In the genomic region with DNA sequence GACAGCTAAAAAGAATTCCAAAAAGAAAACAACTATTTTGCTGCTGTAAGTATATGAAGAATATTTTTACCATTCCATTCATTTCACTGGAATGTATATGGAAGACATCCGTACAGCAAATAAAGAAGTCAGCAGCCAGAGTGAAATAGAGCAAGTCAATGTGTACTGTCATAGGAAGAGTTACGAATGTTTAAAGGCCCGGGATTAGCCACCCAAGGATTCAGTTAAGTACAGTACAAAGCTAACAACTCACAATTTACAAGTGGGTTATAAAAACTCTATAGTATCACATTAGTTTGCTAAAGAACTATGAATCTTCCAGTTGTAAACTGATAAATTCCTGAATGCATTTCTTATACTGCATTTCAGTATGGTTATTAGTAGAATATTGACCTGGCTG, we compare ENCODE assay signal across 25 cellular contexts. TPM values are rescaled to one million over a fixed set of nuclear protein-coding genes. Genes with fewer than 3 reads are reported as not detected.
A peak's percentile ranks its signal among the peaks of the same experiment; 100 is the strongest.
DNase-seq lines count a peak whose midpoint lies in the region; ATAC-seq, FAIRE-seq and TF ChIP-seq lines count a peak whose summit lies in the region.
"Had no signal": no experiment of that assay in that cellular context is flagged by ENCODE, and none has a peak within 500 bp of the region (broad histone marks: within the 10 kb centered on the region; RNA-seq: fewer than 3 reads in every experiment).

No MANE protein-coding gene starts in this region.

- 65% methylated on average over 3 of the region's 3 CpGs for WGBS in prostate gland

- no peak overlapping the region for H2AFZ ChIP-seq in PC-3 (ENCODE audit: low read length)
- H2AFZ ChIP-seq: GM23248 had no signal

- H3K79me2 ChIP-seq in PC-3 (ENCODE audit: low read length), result no peaks in the 10 kb centered on the region

- CTCF ChIA-PET in PC-3 (lab: Charles Lee), result no interaction called here

- peak; percentile 30 for FAIRE-seq in H54 (lab: Jason Lieb, UNC)
- FAIRE-seq in colon (lab: Jason Lieb, UNC), result peak; percentile 57
- FAIRE-seq: A549, GM12892, HepG2 had no signal

- ATAC-seq in PC-3 (no peak), mucosa of descending colon (peak; percentile 65)
- ATAC-seq: A549, HepG2 had no signal

- H3K36me3 ChIP-seq in PC-3 (ENCODE audit: low read depth, low read length), result peaks cover 7% of the 10 kb centered on the region; the same call in 1 of the 2 replicates
- no peaks in the 10 kb centered on the region for H3K36me3 ChIP-seq in mucosa of descending colon (ENCODE audit: low read depth)
- H3K36me3 ChIP-seq in prostate gland, result no peaks in the 10 kb centered on the region
- H3K36me3 ChIP-seq in brain microvascular endothelial cell (replicated peaks), result peaks cover 9% of the 10 kb centered on the region

- H3K9me2 ChIP-seq in PC-3 (replicated peaks; ENCODE audit: low read length), result no peaks in the 10 kb centered on the region

- H3K27ac ChIP-seq in PC-3 (ENCODE audit: low read length) (no peak overlapping the region), prostate gland (no peak overlapping the region), brain microvascular endothelial cell (no peak overlapping the region)
- H3K27ac ChIP-seq: A549; BLaER1 treated with 17β-estradiol and CSF1 and Interleukin-3, amounts not matched to agents 10 nM and 100 nM had no signal

- DNase-seq in H54 (ENCODE audit: insufficient read length, low spot score) (no peak), PC-3 (peak; percentile 20), mucosa of descending colon (no peak), MV-4-11 (lab: John Stamatoyannopoulos, UW) (no peak), SKM-1 treated with dmso at 0.1 percent for 144 hours (lab: John Stamatoyannopoulos, UW; ENCODE audit: unreplicated experiment) (no peak), prostate gland (ENCODE audit: low spot score) (no peak), brain microvascular endothelial cell (no peak)
- DNase-seq: AML-193; CD4-positive, alpha-beta memory T cell; DMS 273 treated with DMSO at 0.1 percent for 48 hours; DMS79 treated with DMSO at 0.1 percent for 48 hours; GF-D8; GM23248; H9; HFFc6; NCI-H1105 treated with DMSO at 0.1 percent for 48 hours; NCI-H1930; NCI-H2107; NCI-H524 treated with DMSO at 0.1 percent for 48 hours; NCI-H774 had no signal

- no peak for TF ChIP-seq POLR2A in H54 (IDR thresholded peaks at IDR 0.05; ENCODE audit: low read depth, low read length)
- TF ChIP-seq POLR2A in prostate gland (IDR thresholded peaks at IDR 0.05), result no peak

- POLR2A ChIA-PET in PC-3 (lab: Charles Lee; ENCODE audit: unreplicated experiment), result no interaction called here

- no peak overlapping the region for H3K4me2 ChIP-seq in PC-3 (ENCODE audit: low read length)
- H3K4me2 ChIP-seq: A549; BLaER1 treated with 17β-estradiol and CSF1 and Interleukin-3, amounts not matched to agents 10 nM and 100 nM had no signal

- H3K9me3 ChIP-seq in PC-3 (ENCODE audit: low read length), result no peaks in the 10 kb centered on the region
- no peaks in the 10 kb centered on the region for H3K9me3 ChIP-seq in mucosa of descending colon
- H3K9me3 ChIP-seq in prostate gland, result no peaks in the 10 kb centered on the region
- H3K9me3 ChIP-seq: A549; BLaER1 treated with 17β-estradiol and CSF1 and Interleukin-3, amounts not matched to agents 10 nM and 100 nM had no signal

- no peak overlapping the region for H3K4me3 ChIP-seq in PC-3 (ENCODE audit: low read length)
- no peak overlapping the region for H3K4me3 ChIP-seq in mucosa of descending colon
- H3K4me3 ChIP-seq in prostate gland, result no peak overlapping the region
- H3K4me3 ChIP-seq in brain microvascular endothelial cell (ENCODE audit: low read depth, low read length), result no peak overlapping the region
- H3K4me3 ChIP-seq: A549; BLaER1 treated with 17β-estradiol and CSF1 and Interleukin-3, amounts not matched to agents 10 nM and 100 nM; GM23248 had no signal

- TF ChIP-seq CTCF in PC-3 (conservative IDR thresholded peaks at IDR 0.05; ENCODE audit: low read depth, low read length) (no peak), mucosa of descending colon (IDR thresholded peaks at IDR 0.05) (no peak), prostate gland (IDR thresholded peaks at IDR 0.05) (no peak), brain microvascular endothelial cell (IDR thresholded peaks at IDR 0.05; ENCODE audit: low read depth, low read length, missing control alignments) (no peak)

- H3K27me3 ChIP-seq in PC-3 (ENCODE audit: low read length) (no peaks in the 10 kb centered on the region), prostate gland (replicated peaks; ENCODE audit: insufficient read depth) (no peaks in the 10 kb centered on the region), brain microvascular endothelial cell (replicated peaks) (no peaks in the 10 kb centered on the region)
- H3K27me3 ChIP-seq: BLaER1 treated with 17β-estradiol and CSF1 and Interleukin-3, amounts not matched to agents 10 nM and 100 nM had no signal

- intact Hi-C loops in PC-3 (cut with micrococcal nuclease) (loop anchor here (5.0 kb wide), 1 partner anchor 157 kb away; a partner anchor contains a TSS), mucosa of descending colon (cut with DNase I, micrococcal nuclease) (loop anchor here in 1 of 2 donors (10.0 kb wide), 1 partner anchor 149 kb away; no protein-coding TSS in a partner anchor), prostate gland (cut with DNase I) (no loop called here)

- H3F3A ChIP-seq in PC-3 (ENCODE audit: low read length, unreplicated experiment), result no peaks in the 10 kb centered on the region

- in situ Hi-C loops in brain microvascular endothelial cell (cut with HindIII; ENCODE audit: low pct_ligation_motif_present, low sequenced_read_pairs), result loop anchor here (25.0 kb wide), 1 partner anchor 227 kb away; no protein-coding TSS in a partner anchor

- H3K4me1 ChIP-seq in PC-3 (ENCODE audit: insufficient read depth, low read length) (peaks cover 18% of the 10 kb centered on the region), mucosa of descending colon (ENCODE audit: low read depth) (peaks cover 16% of the 10 kb centered on the region), prostate gland (replicated peaks) (no peaks in the 10 kb centered on the region)
- H3K4me1 ChIP-seq: BLaER1 treated with 17β-estradiol and CSF1 and Interleukin-3, amounts not matched to agents 10 nM and 100 nM had no signal

- H3K9ac ChIP-seq in PC-3 (ENCODE audit: low read length), result no peak overlapping the region
- H3K9ac ChIP-seq: BLaER1 treated with 17β-estradiol and CSF1 and Interleukin-3, amounts not matched to agents 10 nM and 100 nM; GM23248 had no signal

- BruUV-seq in PC-3 (replicated peaks; lab: Mats Ljungman, UMichigan), result no TSS peak

- H4K20me1 ChIP-seq in PC-3 (ENCODE audit: low read length), result no peaks in the 10 kb centered on the region

RNA-seq across cellular contexts. Expression of a gene that starts 14.4 kb away (rescaled TPM):
- total RNA-seq in PC-3 (2014; rRNA removed), result 25.5 and 27.8 TPM in 2 replicates
- 10 to 100 TPM; 10.0 to 10.7 (median 10.2) TPM for total RNA-seq in mucosa of descending colon
- 10 to 100 TPM; 14.9 to 22.7 TPM for total RNA-seq in prostate gland
